In the genomic region with DNA sequence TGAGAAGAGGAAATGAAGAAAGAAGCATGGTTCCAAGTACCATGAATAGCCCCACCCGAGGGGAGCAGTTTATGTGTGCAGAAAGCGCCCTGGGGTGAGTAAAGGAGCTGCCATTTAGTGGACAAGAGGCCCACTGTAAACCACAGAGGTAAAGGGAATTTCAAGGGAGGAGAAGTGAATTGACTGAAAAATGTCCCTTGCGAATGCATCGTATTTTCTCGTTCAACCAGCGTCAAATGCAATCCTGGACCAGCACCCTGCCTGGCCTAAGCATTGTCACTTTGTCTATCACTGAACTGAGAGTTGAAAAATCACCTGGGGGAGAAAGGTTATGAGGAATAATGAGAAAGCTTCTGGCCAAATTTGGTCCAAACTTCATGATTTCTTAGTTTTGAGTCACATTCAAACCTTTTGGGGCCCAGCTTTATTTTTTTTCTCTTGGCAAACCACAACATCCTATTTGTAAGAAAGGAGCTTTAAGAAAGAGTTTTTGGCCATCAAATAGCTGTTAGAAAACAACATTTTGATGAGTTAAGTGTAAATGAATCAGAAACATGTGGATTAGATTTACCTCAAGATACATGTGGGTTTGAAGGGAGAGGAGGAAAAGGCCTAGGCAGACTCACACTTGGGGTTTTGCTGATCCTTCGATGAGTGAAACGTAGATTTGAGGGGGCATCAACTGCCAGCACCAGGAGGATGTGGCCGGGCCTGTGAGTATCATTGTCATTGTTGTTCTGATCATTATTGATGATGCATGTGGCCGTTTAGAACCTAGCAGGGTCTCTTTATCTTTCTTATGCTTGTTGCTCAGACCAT, we compare ENCODE assay signal across 13 cellular contexts.
DNase-seq lines count a peak whose midpoint lies in the region; ATAC-seq and TF ChIP-seq lines count a peak whose summit lies in the region.
"Had no signal": no experiment of that assay in that cellular context is flagged by ENCODE, and none has a peak within 500 bp of the region (broad histone marks: within the 10 kb centered on the region; RNA-seq: fewer than 3 reads in every experiment).

No MANE protein-coding gene starts in this region.

- TF ChIP-seq CTCF in GM10248 (IDR thresholded peaks at IDR 0.05; ENCODE audit: control extremely low read depth, extremely low read depth, low read depth, missing control alignments) (no peak), spleen (IDR thresholded peaks at IDR 0.05 in 8 of 11, conservative IDR thresholded peaks at IDR 0.05 in 3 of 11) (no peak)

- no peaks in the 10 kb centered on the region for H3K9me3 Mint-ChIP-seq in activated CD4-positive, alpha-beta memory T cell treated with anti-CD3 and anti-CD28 coated beads for 36 hours

- H3K27me3 ChIP-seq in spleen (replicated peaks in 1 of 7): no peaks in the 10 kb centered on the region
- H3K27me3 ChIP-seq: hepatocyte, MG63 had no signal

- 47 to 63% (median 49%) methylated on average over 10 of the region's 10 CpGs for WGBS in spleen, 5 donors

- no peak overlapping the region for H3K4me3 Mint-ChIP-seq in activated CD4-positive, alpha-beta memory T cell treated with anti-CD3 and anti-CD28 coated beads for 36 hours

- H3K27ac Mint-ChIP-seq in activated CD4-positive, alpha-beta memory T cell treated with anti-CD3 and anti-CD28 coated beads for 36 hours: no peak overlapping the region
- H3K27ac Mint-ChIP-seq: progenitor cell of endocrine pancreas had no signal

- POLR2A ChIA-PET in GM10248 (lab: Yijun Ruan, JAX): no interaction called here
- POLR2A ChIA-PET in activated CD4-positive, alpha-beta memory T cell treated with anti-CD3 and anti-CD28 coated beads for 36 hours (lab: Charles Lee): interaction anchor here (0.6 to 4.1 kb wide), 22 partner anchors 10 to 380 kb away, joined by 3 to 25 read pairs (median 6); no protein-coding TSS in a partner anchor

- H3K9me3 ChIP-seq in spleen: peaks cover 0 to 11% (median 0%) of the 10 kb centered on the region in 8 donors
- H3K9me3 ChIP-seq: MG63 had no signal

- CTCF ChIA-PET in GM10248 (lab: Yijun Ruan, JAX): interaction anchor here (1.2 to 1.3 kb wide), 2 partner anchors 16 to 65 kb away, joined by 3 read pairs; no protein-coding TSS in a partner anchor
- CTCF ChIA-PET in activated CD4-positive, alpha-beta memory T cell treated with anti-CD3 and anti-CD28 coated beads for 36 hours (lab: Charles Lee): interaction anchor here (0.7 to 1.9 kb wide), 6 partner anchors 29 to 141 kb away, joined by 3 to 11 read pairs (median 6); no protein-coding TSS in a partner anchor

- peaks cover 8% of the 10 kb centered on the region for H3K27me3 Mint-ChIP-seq in activated CD4-positive, alpha-beta memory T cell treated with anti-CD3 and anti-CD28 coated beads for 36 hours
- H3K27me3 Mint-ChIP-seq: progenitor cell of endocrine pancreas had no signal

- TF ChIP-seq POLR2A in spleen (IDR thresholded peaks at IDR 0.05): no peak

- H3K36me3 ChIP-seq in spleen: no peaks in the 10 kb centered on the region
- H3K36me3 ChIP-seq: MG63 had no signal

- no peaks in the 10 kb centered on the region for H3K36me3 Mint-ChIP-seq in activated CD4-positive, alpha-beta memory T cell treated with anti-CD3 and anti-CD28 coated beads for 36 hours

- H3K27ac ChIP-seq in spleen: no peak overlapping the region
- H3K27ac ChIP-seq: hepatocyte had no signal

- intact Hi-C loops in activated CD4-positive, alpha-beta memory T cell treated with anti-CD3 and anti-CD28 coated beads for 36 hours (cut with micrococcal nuclease): loop anchor here (1.0 to 10.0 kb wide), 13 partner anchors 10 to 637 kb away; no protein-coding TSS in a partner anchor
- intact Hi-C loops in spleen (cut with DNase I; ENCODE audit: low total_unique reads): no loop called here

- no peaks in the 10 kb centered on the region for H3K4me1 ChIP-seq in spleen

- peak; percentile 51 for ATAC-seq in GM21381 (IDR thresholded peaks at IDR 0.05; ENCODE audit: unreplicated experiment)
- ATAC-seq in GM21360 (IDR thresholded peaks at IDR 0.05; ENCODE audit: unreplicated experiment): no peak

- peak; percentile 11 for DNase-seq in GM10248 (ENCODE audit: extremely low spot score)
- peak; percentile 84 for DNase-seq in activated CD4-positive, alpha-beta memory T cell treated with anti-CD3 and anti-CD28 coated beads for 36 hours
- peak; percentile 50 to 69 for DNase-seq in stimulated activated CD4-positive, alpha-beta T cell treated with anti-CD3 and anti-CD28 coated beads, Interleukin-15, amount 100 ng/mL, for 48 hours (ENCODE audit: low read depth in 2 of 2)
- DNase-seq in spleen: no peak
- no peak for DNase-seq in NCI-H748 treated with DMSO at 0.1 percent for 48 hours (lab: John Stamatoyannopoulos, UW)
- DNase-seq in kidney glomerular epithelial cell (lab: John Stamatoyannopoulos, UW): no peak
- DNase-seq: MG63, NCI-H526 treated with DMSO at 0.1 percent for 48 hours had no signal

- H3K4me1 Mint-ChIP-seq in activated CD4-positive, alpha-beta memory T cell treated with anti-CD3 and anti-CD28 coated beads for 36 hours (ENCODE audit: low read depth): no peaks in the 10 kb centered on the region

- H3K4me3 ChIP-seq in spleen: no peak overlapping the region
- H3K4me3 ChIP-seq: hepatocyte, lung, MG63 had no signal

Comparison
In these comparisons a context has a peak if more than half of its experiments do, and no peak if none do; other contexts are left out.
1. DNase-seq: peak in GM10248 (single experiment), activated CD4-positive, alpha-beta memory T cell treated with anti-CD3 and anti-CD28 coated beads for 36 hours (single experiment) and stimulated activated CD4-positive, alpha-beta T cell treated with anti-CD3 and anti-CD28 coated beads, Interleukin-15, amount 100 ng/mL, for 48 hours (2 of 2); none in spleen (single experiment), NCI-H748 treated with DMSO at 0.1 percent for 48 hours (single experiment) and kidney glomerular epithelial cell (single experiment).